2 cellular contexts compared by ENCODE assay signal in the genomic region with DNA sequence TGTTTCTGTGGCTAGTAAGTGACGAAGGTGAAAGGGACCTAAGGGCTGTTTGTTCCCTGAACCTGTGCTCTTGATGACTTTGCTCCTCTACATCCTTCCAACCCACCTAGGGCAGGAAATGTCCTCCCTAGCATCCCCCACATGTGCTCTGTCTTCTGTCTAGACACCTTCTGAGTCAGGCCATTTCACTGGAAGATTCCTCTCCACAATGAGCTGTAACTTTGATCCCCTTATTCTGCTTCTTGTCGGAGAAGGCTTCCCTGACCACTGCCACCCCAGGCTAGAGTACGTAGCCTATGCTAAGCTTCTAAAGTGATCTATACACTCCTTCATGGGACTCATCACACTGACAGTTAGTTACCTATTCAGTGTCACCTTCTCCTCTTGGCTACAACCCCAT.
TF ChIP-seq lines count a peak whose summit lies in the region.

No MANE protein-coding gene starts in this region.

TF ChIP-seq in IMR-90, 13 proteins besides CTCF, POLR2A, EP300 and RAD21:
- no peak for TF ChIP-seq RFX5 (IDR thresholded peaks at IDR 0.05; ENCODE audit: low read depth, low read length)
- no peak for TF ChIP-seq SMC3 (IDR thresholded peaks at IDR 0.05; ENCODE audit: low read depth, low read length)
- no peak for TF ChIP-seq USF2 (IDR thresholded peaks at IDR 0.05; ENCODE audit: low read depth, low read length)
- TF ChIP-seq NFE2L2 (IDR thresholded peaks at IDR 0.05; ENCODE audit: low read depth, low read length) = no peak
- TF ChIP-seq BHLHE40 (IDR thresholded peaks at IDR 0.05; ENCODE audit: low read depth, low read length) = no peak
- TF ChIP-seq CEBPB (IDR thresholded peaks at IDR 0.05; ENCODE audit: low read depth, low read length) = no peak
- TF ChIP-seq RCOR1 (IDR thresholded peaks at IDR 0.05; ENCODE audit: insufficient replicate concordance, low read length) = no peak
- no peak for TF ChIP-seq MAZ (IDR thresholded peaks at IDR 0.05; ENCODE audit: borderline replicate concordance, low read depth, low read length)
- no peak for TF ChIP-seq MXI1 (IDR thresholded peaks at IDR 0.05; ENCODE audit: borderline replicate concordance, low read depth, low read length)
- TF ChIP-seq MAFK (IDR thresholded peaks at IDR 0.05; ENCODE audit: low read depth, low read length) = no peak
- TF ChIP-seq ELK1 (IDR thresholded peaks at IDR 0.05; ENCODE audit: borderline replicate concordance, low read depth, low read length) = no peak
- TF ChIP-seq CHD1 (IDR thresholded peaks at IDR 0.05; ENCODE audit: low read depth, low read length) = no peak
- TF ChIP-seq FOS (IDR thresholded peaks at IDR 0.05; ENCODE audit: low read depth, low read length) = no peak

TF ChIP-seq in K562, 482 proteins besides CTCF, POLR2A, EP300 and RAD21:
- TF ChIP-seq ZNF76 (CRISPR knock-in tag; IDR thresholded peaks at IDR 0.05; ENCODE audit: borderline replicate concordance) (no peak), KDM1A (IDR thresholded peaks at IDR 0.05) (no peak), NCOA2 (IDR thresholded peaks at IDR 0.05; ENCODE audit: partially characterized antibody in 2 of 2) (no peak), NCOR1 (IDR thresholded peaks at IDR 0.05) (no peak), NFE2 (IDR thresholded peaks at IDR 0.05; ENCODE audit: low read depth) (no peak), SIN3B (IDR thresholded peaks at IDR 0.05; ENCODE audit: low read depth) (no peak), ETV6 (IDR thresholded peaks at IDR 0.05; ENCODE audit: borderline replicate concordance in 1 of 2, low read depth in 2 of 2, low read length in 1 of 2) (no peak), ETV6 (CRISPR knock-in tag; IDR thresholded peaks at IDR 0.05; ENCODE audit: borderline replicate concordance) (no peak), HNRNPUL1 (IDR thresholded peaks at IDR 0.05; ENCODE audit: low read length) (no peak)
- TF ChIP-seq, protein P1, sequence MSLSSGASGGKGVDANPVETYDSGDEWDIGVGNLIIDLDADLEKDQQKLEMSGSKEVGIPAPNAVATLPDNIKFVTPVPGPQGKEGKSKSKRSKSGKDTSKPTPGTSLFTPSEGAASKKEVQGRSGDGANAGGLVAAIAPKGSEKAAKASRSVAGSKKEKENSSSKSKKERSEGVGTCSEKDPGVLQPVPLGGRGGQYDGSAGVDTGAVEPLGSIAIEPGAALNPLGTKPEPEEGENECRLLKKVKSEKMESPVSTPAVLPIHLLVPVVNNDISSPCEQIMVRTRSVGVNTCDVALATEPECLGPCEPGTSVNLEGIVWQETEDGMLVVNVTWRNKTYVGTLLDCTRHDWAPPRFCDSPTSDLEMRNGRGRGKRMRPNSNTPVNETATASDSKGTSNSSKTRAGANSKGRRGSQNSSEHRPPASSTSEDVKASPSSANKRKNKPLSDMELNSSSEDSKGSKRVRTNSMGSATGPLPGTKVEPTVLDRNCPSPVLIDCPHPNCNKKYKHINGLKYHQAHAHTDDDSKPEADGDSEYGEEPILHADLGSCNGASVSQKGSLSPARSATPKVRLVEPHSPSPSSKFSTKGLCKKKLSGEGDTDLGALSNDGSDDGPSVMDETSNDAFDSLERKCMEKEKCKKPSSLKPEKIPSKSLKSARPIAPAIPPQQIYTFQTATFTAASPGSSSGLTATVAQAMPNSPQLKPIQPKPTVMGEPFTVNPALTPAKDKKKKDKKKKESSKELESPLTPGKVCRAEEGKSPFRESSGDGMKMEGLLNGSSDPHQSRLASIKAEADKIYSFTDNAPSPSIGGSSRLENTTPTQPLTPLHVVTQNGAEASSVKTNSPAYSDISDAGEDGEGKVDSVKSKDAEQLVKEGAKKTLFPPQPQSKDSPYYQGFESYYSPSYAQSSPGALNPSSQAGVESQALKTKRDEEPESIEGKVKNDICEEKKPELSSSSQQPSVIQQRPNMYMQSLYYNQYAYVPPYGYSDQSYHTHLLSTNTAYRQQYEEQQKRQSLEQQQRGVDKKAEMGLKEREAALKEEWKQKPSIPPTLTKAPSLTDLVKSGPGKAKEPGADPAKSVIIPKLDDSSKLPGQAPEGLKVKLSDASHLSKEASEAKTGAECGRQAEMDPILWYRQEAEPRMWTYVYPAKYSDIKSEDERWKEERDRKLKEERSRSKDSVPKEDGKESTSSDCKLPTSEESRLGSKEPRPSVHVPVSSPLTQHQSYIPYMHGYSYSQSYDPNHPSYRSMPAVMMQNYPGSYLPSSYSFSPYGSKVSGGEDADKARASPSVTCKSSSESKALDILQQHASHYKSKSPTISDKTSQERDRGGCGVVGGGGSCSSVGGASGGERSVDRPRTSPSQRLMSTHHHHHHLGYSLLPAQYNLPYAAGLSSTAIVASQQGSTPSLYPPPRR (CRISPR knock-in tag; IDR thresholded peaks at IDR 0.05; ENCODE audit: borderline replicate concordance) = no peak
